In genomic region chr9:14320272-14321245, GRCh38 we compare ENCODE assay signal across 8 cellular contexts. TPM values are rescaled to one million over a fixed set of nuclear protein-coding genes. Genes with fewer than 3 reads are reported as not detected.
DNase-seq lines count a peak whose midpoint lies in the region; ATAC-seq, FAIRE-seq and TF ChIP-seq lines count a peak whose summit lies in the region.

No MANE protein-coding gene starts in this region.

- peak; percentile 57 for FAIRE-seq in GM19239 (lab: Jason Lieb, UNC)

- H3K36me3 ChIP-seq in prostate gland, result no peaks in the 10 kb centered on the region

- no peak for TF ChIP-seq CTCF in fibroblast of the aortic adventitia (IDR thresholded peaks at IDR 0.05; ENCODE audit: insufficient read depth, low read length)
- no peak for TF ChIP-seq CTCF in prostate gland (IDR thresholded peaks at IDR 0.05)

- H3K4me3 ChIP-seq in fibroblast of the aortic adventitia (ENCODE audit: low read depth, low read length) (peak overlapping the region; percentile 71), prostate gland (peak overlapping the region; percentile 59 to 67)

- intact Hi-C loops in prostate gland (cut with DNase I), result loop anchor here (5.0 kb wide), 1 partner anchor 1043 kb away; the partner anchor contains the start of gene MPDZ

- no peaks in the 10 kb centered on the region for H3K9me3 ChIP-seq in prostate gland

- peaks cover 6% of the 10 kb centered on the region for H3K4me1 ChIP-seq in prostate gland (replicated peaks)

- DNase-seq in AG08396 (ENCODE audit: low spot score) (peak; percentile 50), GM19239 (ENCODE audit: insufficient read length, low spot score) (no peak), SW480 (ENCODE audit: low spot score) (peak; percentile 61), fibroblast of the aortic adventitia (ENCODE audit: low read depth) (peak; percentile 96), prostate gland (ENCODE audit: low spot score) (no peak), NOMO-1 treated with DMSO at 0.1 percent for 48 hours (lab: John Stamatoyannopoulos, UW; ENCODE audit: unreplicated experiment) (no peak)
- no peak for DNase-seq in stimulated activated CD4-positive, alpha-beta T cell treated with anti-CD3 and anti-CD28 coated beads, Interleukin-4, amount 100 ng/mL, for 1 hour

- 20% methylated on average over 16 of the region's 16 CpGs for WGBS in prostate gland

- no peak for ATAC-seq in GM18511 (IDR thresholded peaks at IDR 0.05; ENCODE audit: unreplicated experiment)

- H3K27ac ChIP-seq in prostate gland, result peak overlapping the region; percentile 98 to 99

- H3K27me3 ChIP-seq in prostate gland (replicated peaks; ENCODE audit: insufficient read depth), result no peaks in the 10 kb centered on the region

- no peak for TF ChIP-seq POLR2A in prostate gland (IDR thresholded peaks at IDR 0.05)

RNA-seq across cellular contexts. Expression of gene NFIB, which starts 6.6 kb away (rescaled TPM):
- total RNA-seq in fibroblast of the aortic adventitia (ENCODE audit: low replicate concordance), result 107 and 111 TPM in 2 replicates
- 100 to 1,000 TPM; 131 to 165 TPM for total RNA-seq in prostate gland

Comparison
In these comparisons a context has a peak if more than half of its experiments do, and no peak if none do; other contexts are left out.
1. DNase-seq: peak in AG08396 (single experiment), SW480 (single experiment) and fibroblast of the aortic adventitia (single experiment); none in GM19239 (single experiment), prostate gland (single experiment), NOMO-1 treated with DMSO at 0.1 percent for 48 hours (single experiment) and stimulated activated CD4-positive, alpha-beta T cell treated with anti-CD3 and anti-CD28 coated beads, Interleukin-4, amount 100 ng/mL, for 1 hour (single experiment).